Comparison of ENCODE assay signal across 8 cellular contexts in the genomic region with DNA sequence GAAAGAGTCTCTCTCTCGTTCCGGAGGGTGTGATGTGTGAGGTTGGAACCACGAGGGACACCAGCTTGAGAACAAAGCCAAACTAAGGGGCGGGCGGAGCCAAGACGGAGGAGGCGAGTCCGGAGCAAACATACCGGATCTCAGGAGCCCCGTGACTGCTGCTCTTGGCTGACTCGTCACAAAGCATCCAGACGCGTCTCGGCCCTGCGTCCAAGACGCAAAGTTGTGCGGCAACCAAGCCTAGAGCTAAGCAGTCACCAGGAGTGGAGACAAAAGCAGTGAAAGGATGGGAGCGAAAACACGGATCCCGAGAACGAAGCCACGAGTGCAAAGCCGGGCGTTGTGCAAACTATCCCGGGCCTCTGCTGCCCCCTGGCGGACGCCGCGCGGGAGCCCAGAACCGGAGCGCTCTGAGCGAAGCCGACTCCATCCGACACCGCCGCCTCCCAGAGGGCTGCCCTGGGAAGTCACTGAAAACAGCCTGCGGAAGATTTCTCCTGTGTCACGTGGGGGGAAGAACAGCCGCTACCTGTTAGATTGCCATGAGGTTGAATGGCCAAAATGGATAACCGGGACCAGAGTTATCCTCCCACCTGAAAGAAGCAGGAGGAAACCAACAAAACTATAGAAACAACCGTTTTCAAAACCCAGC. TPM values are rescaled to one million over a fixed set of nuclear protein-coding genes. Genes with fewer than 3 reads are reported as not detected.
DNase-seq lines count a peak whose midpoint lies in the region; TF ChIP-seq lines count a peak whose summit lies in the region.

No MANE protein-coding gene starts in this region.

- CTCF ChIA-PET in activated naive CD4-positive, alpha-beta T cell treated with anti-CD3 and anti-CD28 coated beads, Interleukin-2, amount 10 ng/mL, durations not matched to agents 7 days and 5 days (lab: Charles Lee), result interaction anchor here (0.8 to 2.7 kb wide), 9 partner anchors 10 to 68 kb away, joined by 3 to 11 read pairs (median 4); no protein-coding TSS in a partner anchor

- DNase-seq in GOT3 (lab: John Stamatoyannopoulos, UW) (peak; percentile 74), SK-MEL-5 (ENCODE audit: low read depth, low spot score) (peak; percentile 77), germinal center (ENCODE audit: low spot score) (peak; percentile 86), nucleus accumbens (lab: John Stamatoyannopoulos, UW) (peak; percentile 30 to 95 (median 81)), substantia nigra (lab: John Stamatoyannopoulos, UW) (peak in 48 of 49 donors; percentile 20 to 97 (median 83))
- DNase-seq in activated naive CD4-positive, alpha-beta T cell treated with anti-CD3 and anti-CD28 coated beads, Interleukin-2, amount 10 ng/mL, durations not matched to agents 7 days and 5 days, result peak; percentile 84

- H3K79me2 ChIP-seq in DOHH2 (ENCODE audit: control insufficient read depth, low read length), result no peaks in the 10 kb centered on the region

- H3K27ac ChIP-seq in DOHH2 (ENCODE audit: low read depth, low read length) (no peak overlapping the region), substantia nigra (ENCODE audit: low read depth, low read length, poor library complexity, severe bottlenecking) (no peak overlapping the region)

- H3K4me2 ChIP-seq in DOHH2 (ENCODE audit: low read length), result peak overlapping the region; percentile 32; the same call in 1 of the 2 replicates

- no peaks in the 10 kb centered on the region for H3K4me1 ChIP-seq in DOHH2 (ENCODE audit: control insufficient read depth, low read length)

- peaks cover 54% of the 10 kb centered on the region for H3K27me3 Mint-ChIP-seq in activated naive CD4-positive, alpha-beta T cell treated with anti-CD3 and anti-CD28 coated beads, Interleukin-2, amount 10 ng/mL, durations not matched to agents 7 days and 5 days

- H3K27me3 ChIP-seq in DOHH2 (ENCODE audit: control insufficient read depth, low read length), result no peaks in the 10 kb centered on the region

- TF ChIP-seq CTCF in DOHH2 (IDR thresholded peaks at IDR 0.05; ENCODE audit: low read depth, low read length, poor library complexity, severe bottlenecking) (peak; percentile 94), LNCAP (IDR thresholded peaks at IDR 0.05) (peak; percentile 95)

- H3K4me3 Mint-ChIP-seq in activated naive CD4-positive, alpha-beta T cell treated with anti-CD3 and anti-CD28 coated beads, Interleukin-2, amount 10 ng/mL, durations not matched to agents 7 days and 5 days, result peak overlapping the region; percentile 79

- no peaks in the 10 kb centered on the region for H4K20me1 ChIP-seq in DOHH2 (ENCODE audit: control insufficient read depth, insufficient read depth, low read depth, low read length)

- no peak overlapping the region for H3K27ac Mint-ChIP-seq in activated naive CD4-positive, alpha-beta T cell treated with anti-CD3 and anti-CD28 coated beads, Interleukin-2, amount 10 ng/mL, durations not matched to agents 7 days and 5 days

- no peaks in the 10 kb centered on the region for H3F3A ChIP-seq in DOHH2 (ENCODE audit: control insufficient read depth, insufficient read depth)

- peak overlapping the region; percentile 26; the same call in 1 of the 2 replicates for H3K4me3 ChIP-seq in DOHH2 (ENCODE audit: low read length)

- H3K9me3 Mint-ChIP-seq in activated naive CD4-positive, alpha-beta T cell treated with anti-CD3 and anti-CD28 coated beads, Interleukin-2, amount 10 ng/mL, durations not matched to agents 7 days and 5 days, result no peaks in the 10 kb centered on the region

- in situ Hi-C loops in SK-MEL-5 (cut with HindIII; ENCODE audit: low pct_unique_long_range_greater_than_20kb, low sequenced_read_pairs), result no loop called here

- no peaks in the 10 kb centered on the region for H3K9me3 ChIP-seq in DOHH2 (ENCODE audit: control insufficient read depth, insufficient read depth, low read length)

- no peaks in the 10 kb centered on the region for H3K9me2 ChIP-seq in DOHH2 (replicated peaks; ENCODE audit: control insufficient read depth, low read length)

- no peaks in the 10 kb centered on the region for H3K36me3 ChIP-seq in DOHH2 (ENCODE audit: control insufficient read depth, low read length)

- peaks cover 8% of the 10 kb centered on the region for H3K4me1 Mint-ChIP-seq in activated naive CD4-positive, alpha-beta T cell treated with anti-CD3 and anti-CD28 coated beads, Interleukin-2, amount 10 ng/mL, durations not matched to agents 7 days and 5 days

- no peaks in the 10 kb centered on the region for H3K36me3 Mint-ChIP-seq in activated naive CD4-positive, alpha-beta T cell treated with anti-CD3 and anti-CD28 coated beads, Interleukin-2, amount 10 ng/mL, durations not matched to agents 7 days and 5 days

RNA-seq across cellular contexts. Expression of gene TMEM72, which starts 46.4 kb away (rescaled TPM):
- total RNA-seq in SK-MEL-5 (2014; rRNA removed; shearing (Covaris generic)), result not detected in 2 replicates
- not detected in 2 replicates for polyA plus RNA-seq in SK-MEL-5 (2015; cell fraction: cytosol; rRNA removed)
- not detected in 2 replicates for polyA plus RNA-seq in SK-MEL-5 (2015; cell fraction: nucleus; rRNA removed)
